ENCODE assay signal across 31 cellular contexts in the genomic region with DNA sequence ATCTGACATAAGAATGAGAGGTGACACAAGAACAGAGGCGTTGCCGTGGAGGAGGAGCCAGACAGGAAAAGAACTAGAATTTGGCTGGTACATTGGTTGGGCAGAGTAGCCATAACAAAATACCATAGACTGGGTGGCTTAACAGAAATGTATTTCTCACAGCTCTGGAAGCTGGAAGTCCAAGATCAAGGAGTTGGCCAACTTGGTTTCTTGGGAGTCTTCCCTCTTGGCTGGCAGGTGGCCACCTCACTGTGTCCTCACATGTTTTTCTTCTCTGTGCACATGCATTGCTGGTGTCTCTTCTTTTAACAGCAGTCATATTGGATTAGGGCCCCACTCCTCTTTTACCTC.
DNase-seq lines count a peak whose midpoint lies in the region; ATAC-seq, FAIRE-seq and TF ChIP-seq lines count a peak whose summit lies in the region.
"Had no signal": no experiment of that assay in that cellular context is flagged by ENCODE, and none has a peak within 500 bp of the region (broad histone marks: within the 10 kb centered on the region; RNA-seq: fewer than 3 reads in every experiment).

No MANE protein-coding gene starts in this region.

- TF ChIP-seq POLR2A in HepG2 (IDR thresholded peaks at IDR 0.05; ENCODE audit: insufficient read depth in 1 of 2, low read depth in 2 of 2, low read length in 2 of 2) (no peak), right lobe of liver (IDR thresholded peaks at IDR 0.05) (no peak), adrenal gland (IDR thresholded peaks at IDR 0.05) (no peak)

- 66% methylated on average over 2 of the region's 2 CpGs for WGBS in HepG2 (ENCODE audit: low lambda C conversion rate)
- 60% methylated on average over 1 of the region's 2 CpGs for WGBS in right lobe of liver (ENCODE audit: insufficient coverage, low coverage, low lambda C conversion rate, missing lambda C conversion rate)
- 83 to 93% (median 88%) methylated on average over 2 of the region's 2 CpGs for WGBS in adrenal gland, 4 donors

- H4K20me1 ChIP-seq in HepG2 (ENCODE audit: insufficient read depth, low read length), result no peaks in the 10 kb centered on the region

- POLR2A ChIA-PET in HepG2 (lab: Yijun Ruan, JAX), result no interaction called here

- no peak overlapping the region for H3K9ac ChIP-seq in HepG2 (ENCODE audit: insufficient read depth, low read depth, low read length)

- no peaks in the 10 kb centered on the region for H3K9me3 ChIP-seq in HepG2 (ENCODE audit: low read length)
- no peaks in the 10 kb centered on the region for H3K9me3 ChIP-seq in right lobe of liver
- H3K9me3 ChIP-seq in adrenal gland (replicated peaks in 1 of 3), result no peaks in the 10 kb centered on the region
- H3K9me3 ChIP-seq: A549, BE2C, ovary, testis, uterus had no signal

- DNase-seq in HepG2 (ENCODE audit: low spot score) (no peak), right lobe of liver (no peak), nephron progenitor cell (no peak), middle frontal gyrus (ENCODE audit: extremely low spot score, low spot score) (no peak), adrenal gland (no peak)
- DNase-seq in natural killer cell treated with Interleukin-12 subunit alpha and Interleukin-12 subunit beta and Interleukin-15 and Interleukin-18, amount 100 ng/mL, for 72 hours (ENCODE audit: low spot score), result no peak
- DNase-seq: anterior cingulate cortex; BE2C; erythroblast; foreskin melanocyte; H9; heart right ventricle; kidney; left ventricle myocardium superior; NCI-H1436 treated with DMSO at 0.1 percent for 48 hours; NCI-H226; NCI-H526 treated with DMSO at 0.1 percent for 48 hours; SHP77 treated with DMSO at 0.1 percent for 48 hours; stimulated activated CD4-positive, alpha-beta T cell treated with anti-CD3 and anti-CD28 coated beads, Interleukin-1b, Interleukin-23, amount 100 ng/mL, for 48 hours; SW 1271; testis; uterus had no signal

- H3K27ac ChIP-seq in HepG2 (ENCODE audit: extremely low read length, insufficient read depth, low read length), result no peak overlapping the region
- H3K27ac ChIP-seq in right lobe of liver, result peak overlapping the region in 1 of 3 donors; percentile 58
- no peak overlapping the region for H3K27ac ChIP-seq in adrenal gland
- H3K27ac ChIP-seq: A549, ovary, testis, uterus had no signal

- H3K36me3 Mint-ChIP-seq in dendritic cell treated with granulocyte-macrophage colony-stimulating factor and Interleukin-4, amounts not matched to agents 40 ng/mL and 50 ng/mL, for 4 days (ENCODE audit: low read depth), result peaks cover 9% of the 10 kb centered on the region
- H3K36me3 Mint-ChIP-seq in natural killer cell treated with Interleukin-12 subunit alpha and Interleukin-12 subunit beta and Interleukin-15 and Interleukin-18, amount 100 ng/mL, for 72 hours, result peaks cover 7% of the 10 kb centered on the region
- no peaks in the 10 kb centered on the region for H3K36me3 Mint-ChIP-seq in nephron progenitor cell (ENCODE audit: low read depth)
- H3K36me3 Mint-ChIP-seq: activated naive CD8-positive, alpha-beta T cell had no signal

- TF ChIP-seq CTCF in HepG2 (CRISPR knock-in tag; IDR thresholded peaks at IDR 0.05) (no peak), right lobe of liver (IDR thresholded peaks at IDR 0.05) (no peak), nephron progenitor cell (IDR thresholded peaks at IDR 0.05) (no peak), adrenal gland (IDR thresholded peaks at IDR 0.05) (no peak)

- H3K4me3 ChIP-seq in HepG2 (replicated peaks in 1 of 3; ENCODE audit: insufficient read depth in 1 of 3, low read depth in 2 of 3, low read length in 3 of 3) (no peak overlapping the region), right lobe of liver (no peak overlapping the region), adrenal gland (no peak overlapping the region)
- H3K4me3 ChIP-seq: A549, heart right ventricle, ovary, smooth muscle cell, testis, uterus had no signal

- H3K4me3 Mint-ChIP-seq in dendritic cell treated with granulocyte-macrophage colony-stimulating factor and Interleukin-4, amounts not matched to agents 40 ng/mL and 50 ng/mL, for 4 days, result no peak overlapping the region
- H3K4me3 Mint-ChIP-seq in natural killer cell treated with Interleukin-12 subunit alpha and Interleukin-12 subunit beta and Interleukin-15 and Interleukin-18, amount 100 ng/mL, for 72 hours, result peak overlapping the region; percentile 28
- no peak overlapping the region for H3K4me3 Mint-ChIP-seq in nephron progenitor cell
- H3K4me3 Mint-ChIP-seq: activated naive CD8-positive, alpha-beta T cell; H9; nephron; stimulated activated naive CD8-positive, alpha-beta T cell treated with anti-CD3 and anti-CD28 coated beads, Interleukin-15, Interleukin-2, amounts not matched to agents 100 ng/mL and 50 ng/mL, for 24 hours had no signal

- H3K4me1 ChIP-seq in HepG2 (ENCODE audit: insufficient read depth, low read length) (no peaks in the 10 kb centered on the region), right lobe of liver (peaks cover 0 to 35% (median 21%) of the 10 kb centered on the region in 4 donors), adrenal gland (replicated peaks in 1 of 2) (peaks cover 0 to 5% of the 10 kb centered on the region in 2 donors)
- H3K4me1 ChIP-seq: A549, BE2C, testis had no signal

- ATAC-seq in HepG2 (no peak), right lobe of liver (no peak), GM19023 (IDR thresholded peaks at IDR 0.05; ENCODE audit: unreplicated experiment) (no peak)
- no peak for ATAC-seq in natural killer cell treated with Interleukin-12 subunit alpha and Interleukin-12 subunit beta and Interleukin-15 and Interleukin-18, amount 100 ng/mL, for 72 hours
- ATAC-seq: A549, heart right ventricle, left ventricle myocardium superior, Panc1 had no signal

- CTCF ChIA-PET in HepG2 (lab: Yijun Ruan, JAX; ENCODE audit: low intra/inter-chr PET ratio, low total read pairs), result no interaction called here

- BruUV-seq in HepG2 (replicated peaks; lab: Mats Ljungman, UMichigan), result no TSS peak

- FAIRE-seq in HepG2 (lab: Jason Lieb, UNC), result no peak
- FAIRE-seq: A549, kidney had no signal

- peaks cover 44% of the 10 kb centered on the region for H3K4me1 Mint-ChIP-seq in dendritic cell treated with granulocyte-macrophage colony-stimulating factor and Interleukin-4, amounts not matched to agents 40 ng/mL and 50 ng/mL, for 4 days (ENCODE audit: low read depth)
- peaks cover 26 to 31% of the 10 kb centered on the region in 2 donors for H3K4me1 Mint-ChIP-seq in natural killer cell treated with Interleukin-12 subunit alpha and Interleukin-12 subunit beta and Interleukin-15 and Interleukin-18, amount 100 ng/mL, for 72 hours (ENCODE audit: low read depth in 2 of 2)
- peaks cover 36% of the 10 kb centered on the region for H3K4me1 Mint-ChIP-seq in nephron progenitor cell

- H3K79me2 ChIP-seq in HepG2 (ENCODE audit: insufficient read depth, low read length), result no peaks in the 10 kb centered on the region

- H3K9me3 Mint-ChIP-seq in dendritic cell treated with granulocyte-macrophage colony-stimulating factor and Interleukin-4, amounts not matched to agents 40 ng/mL and 50 ng/mL, for 4 days, result peaks cover 14% of the 10 kb centered on the region
- no peaks in the 10 kb centered on the region for H3K9me3 Mint-ChIP-seq in natural killer cell treated with Interleukin-12 subunit alpha and Interleukin-12 subunit beta and Interleukin-15 and Interleukin-18, amount 100 ng/mL, for 72 hours
- no peaks in the 10 kb centered on the region for H3K9me3 Mint-ChIP-seq in nephron progenitor cell
- H3K9me3 Mint-ChIP-seq: H9; nephron; stimulated activated naive CD8-positive, alpha-beta T cell treated with anti-CD3 and anti-CD28 coated beads, Interleukin-15, Interleukin-2, amounts not matched to agents 100 ng/mL and 50 ng/mL, for 24 hours had no signal

- TF ChIP-seq RAD21 in HepG2 (CRISPR knock-in tag; IDR thresholded peaks at IDR 0.05), result no peak

- intact Hi-C loops in HepG2 (cut with micrococcal nuclease; ENCODE audit: unreplicated experiment), result loop anchor here (10.0 kb wide), 1 partner anchor 96 kb away; no protein-coding TSS in a partner anchor
- intact Hi-C loops in right lobe of liver (cut with DNase I), result no loop called here
- intact Hi-C loops in dendritic cell treated with granulocyte-macrophage colony-stimulating factor and Interleukin-4, amounts not matched to agents 40 ng/mL and 50 ng/mL, for 4 days (cut with micrococcal nuclease), result no loop called here
- intact Hi-C loops in adrenal gland (cut with DNase I), result no loop called here

- no peaks in the 10 kb centered on the region for H3K27me3 ChIP-seq in HepG2 (ENCODE audit: control insufficient read depth in 1 of 2, insufficient read depth in 2 of 2, low read length in 2 of 2)
- no peaks in the 10 kb centered on the region for H3K27me3 ChIP-seq in right lobe of liver
- no peaks in the 10 kb centered on the region for H3K27me3 ChIP-seq in adrenal gland
- H3K27me3 ChIP-seq: BE2C, heart right ventricle, ovary, testis, uterus had no signal

- in situ Hi-C loops in HepG2 (cut with HindIII; ENCODE audit: extremely low pct_ligation_motif_present, low pct_unique_long_range_greater_than_20kb), result no loop called here

- H3K27me3 Mint-ChIP-seq in dendritic cell treated with granulocyte-macrophage colony-stimulating factor and Interleukin-4, amounts not matched to agents 40 ng/mL and 50 ng/mL, for 4 days, result no peaks in the 10 kb centered on the region
- H3K27me3 Mint-ChIP-seq in natural killer cell treated with Interleukin-12 subunit alpha and Interleukin-12 subunit beta and Interleukin-15 and Interleukin-18, amount 100 ng/mL, for 72 hours, result no peaks in the 10 kb centered on the region
- no peaks in the 10 kb centered on the region for H3K27me3 Mint-ChIP-seq in nephron progenitor cell (ENCODE audit: low read depth, poor library complexity)
- H3K27me3 Mint-ChIP-seq: activated naive CD8-positive, alpha-beta T cell; stimulated activated naive CD8-positive, alpha-beta T cell treated with anti-CD3 and anti-CD28 coated beads, Interleukin-15, Interleukin-2, amounts not matched to agents 100 ng/mL and 50 ng/mL, for 24 hours had no signal

- H3K4me2 ChIP-seq in HepG2 (ENCODE audit: low read depth, low read length), result no peak overlapping the region
- H3K4me2 ChIP-seq: A549, smooth muscle cell had no signal

- peak overlapping the region; percentile 44 for H3K27ac Mint-ChIP-seq in dendritic cell treated with granulocyte-macrophage colony-stimulating factor and Interleukin-4, amounts not matched to agents 40 ng/mL and 50 ng/mL, for 4 days
- H3K27ac Mint-ChIP-seq in natural killer cell treated with Interleukin-12 subunit alpha and Interleukin-12 subunit beta and Interleukin-15 and Interleukin-18, amount 100 ng/mL, for 72 hours, result peak overlapping the region; percentile 59 to 80
- H3K27ac Mint-ChIP-seq in nephron progenitor cell, result no peak overlapping the region
- H3K27ac Mint-ChIP-seq: activated naive CD8-positive, alpha-beta T cell; H9; stimulated activated naive CD8-positive, alpha-beta T cell treated with anti-CD3 and anti-CD28 coated beads, Interleukin-15, Interleukin-2, amounts not matched to agents 100 ng/mL and 50 ng/mL, for 24 hours had no signal

- TF ChIP-seq EP300 in HepG2 (IDR thresholded peaks at IDR 0.05; ENCODE audit: low read depth in 2 of 2, low read length in 2 of 2) (no peak), HepG2 (CRISPR knock-in tag; IDR thresholded peaks at IDR 0.05; ENCODE audit: borderline replicate concordance) (no peak)

- no peaks in the 10 kb centered on the region for H3K36me3 ChIP-seq in HepG2 (replicated peaks in 1 of 2; ENCODE audit: control insufficient read depth in 1 of 2, insufficient read depth in 2 of 2, low read length in 2 of 2)
- H3K36me3 ChIP-seq in right lobe of liver, result no peaks in the 10 kb centered on the region
- no peaks in the 10 kb centered on the region for H3K36me3 ChIP-seq in adrenal gland (replicated peaks in 1 of 2)
- H3K36me3 ChIP-seq: BE2C, heart right ventricle, ovary, uterus had no signal

- no peak overlapping the region for H2AFZ ChIP-seq in HepG2 (ENCODE audit: low read length)
